Comparison of ENCODE assay signal across 15 cellular contexts in genomic region chr4:111838406-111838930, GRCh38.
A peak's percentile ranks its signal among the peaks of the same experiment; 100 is the strongest.
DNase-seq lines count a peak whose midpoint lies in the region; ATAC-seq, FAIRE-seq and TF ChIP-seq lines count a peak whose summit lies in the region.
"Had no signal": no experiment of that assay in that cellular context is flagged by ENCODE, and none has a peak within 500 bp of the region (broad histone marks: within the 10 kb centered on the region; RNA-seq: fewer than 3 reads in every experiment).

No MANE protein-coding gene starts in this region.

- peaks cover 30% of the 10 kb centered on the region for H3K4me1 Mint-ChIP-seq in neural crest cell
- H3K4me1 Mint-ChIP-seq in naive thymus-derived CD4-positive, alpha-beta T cell: no peaks in the 10 kb centered on the region
- H3K4me1 Mint-ChIP-seq: activated naive CD8-positive, alpha-beta T cell treated with anti-CD3 and anti-CD28 coated beads, Interleukin-2, amount 10 ng/mL, durations not matched to agents 7 days and 5 days had no signal

- no peaks in the 10 kb centered on the region for H3K27me3 ChIP-seq in naive thymus-derived CD4-positive, alpha-beta T cell (ENCODE audit: control insufficient read depth in 2 of 2, insufficient read depth in 2 of 2, low read length in 2 of 2)

- DNase-seq in neural crest cell (ENCODE audit: low read depth, low spot score) (no peak), AG20443 (ENCODE audit: low spot score) (no peak), NCI-H1436 (lab: John Stamatoyannopoulos, UW) (no peak), RCC 7860 (ENCODE audit: low spot score) (no peak)
- no peak for DNase-seq in naive thymus-derived CD4-positive, alpha-beta T cell
- DNase-seq: activated naive CD8-positive, alpha-beta T cell treated with anti-CD3 and anti-CD28 coated beads, Interleukin-2, amount 10 ng/mL, durations not matched to agents 7 days and 5 days; NCI-H1436 treated with DMSO at 0.1 percent for 48 hours; stimulated activated CD4-positive, alpha-beta T cell treated with anti-CD3 and anti-CD28 coated beads, Interleukin-15, amount 100 ng/mL, for 24 hours; T-helper 1 cell had no signal

- FAIRE-seq in RCC 7860 (lab: Jason Lieb, UNC): no peak

- H3K9me3 ChIP-seq in naive thymus-derived CD4-positive, alpha-beta T cell (ENCODE audit: control insufficient read depth in 2 of 3, low read length in 3 of 3): no peaks in the 10 kb centered on the region

- intact Hi-C loops in naive thymus-derived CD4-positive, alpha-beta T cell (cut with micrococcal nuclease): no loop called here

- CTCF ChIA-PET in naive thymus-derived CD4-positive, alpha-beta T cell (lab: Charles Lee): no interaction called here

- H3K4me1 ChIP-seq in naive thymus-derived CD4-positive, alpha-beta T cell (ENCODE audit: control insufficient read depth in 2 of 2, insufficient read depth in 2 of 2, low read length in 2 of 2): no peaks in the 10 kb centered on the region

- POLR2A ChIA-PET in naive thymus-derived CD4-positive, alpha-beta T cell (lab: Charles Lee): no interaction called here

- ATAC-seq in GM18909 (IDR thresholded peaks at IDR 0.05; ENCODE audit: poor library complexity, unreplicated experiment) (peak; percentile 83), HG02623 (IDR thresholded peaks at IDR 0.05; ENCODE audit: unreplicated experiment) (peak; percentile 75), HG03575 (IDR thresholded peaks at IDR 0.05; ENCODE audit: extremely low read depth, insufficient number of reproducible peaks, low FRiP score, unreplicated experiment) (peak; percentile 66)
- ATAC-seq in naive thymus-derived CD4-positive, alpha-beta T cell: no peak
- ATAC-seq: natural killer cell treated with Interleukin-12 subunit alpha and Interleukin-12 subunit beta and Interleukin-15 and Interleukin-18, amount 100 ng/mL, for 72 hours had no signal

- H3K9me3 Mint-ChIP-seq in neural crest cell: peaks cover 6% of the 10 kb centered on the region
- H3K9me3 Mint-ChIP-seq in naive thymus-derived CD4-positive, alpha-beta T cell: peaks cover 0 to 16% (median 4%) of the 10 kb centered on the region in 11 donors
- H3K9me3 Mint-ChIP-seq: activated naive CD8-positive, alpha-beta T cell treated with anti-CD3 and anti-CD28 coated beads, Interleukin-2, amount 10 ng/mL, durations not matched to agents 7 days and 5 days had no signal

- H3K4me3 ChIP-seq in naive thymus-derived CD4-positive, alpha-beta T cell (ENCODE audit: low read length): no peak overlapping the region
- H3K4me3 ChIP-seq: coronary artery had no signal

- H3K36me3 ChIP-seq in naive thymus-derived CD4-positive, alpha-beta T cell (ENCODE audit: control insufficient read depth in 2 of 3, insufficient read depth in 3 of 3, low read length in 3 of 3): no peaks in the 10 kb centered on the region

- no peaks in the 10 kb centered on the region for H3K27me3 Mint-ChIP-seq in neural crest cell (ENCODE audit: low read depth)
- H3K27me3 Mint-ChIP-seq in naive thymus-derived CD4-positive, alpha-beta T cell: no peaks in the 10 kb centered on the region
- H3K27me3 Mint-ChIP-seq: activated naive CD8-positive, alpha-beta T cell treated with anti-CD3 and anti-CD28 coated beads, Interleukin-2, amount 10 ng/mL, durations not matched to agents 7 days and 5 days; natural killer cell treated with Interleukin-12 subunit alpha and Interleukin-12 subunit beta and Interleukin-15 and Interleukin-18, amount 100 ng/mL, for 72 hours had no signal

- H3K4me3 Mint-ChIP-seq in neural crest cell: no peak overlapping the region
- no peak overlapping the region for H3K4me3 Mint-ChIP-seq in naive thymus-derived CD4-positive, alpha-beta T cell
- H3K4me3 Mint-ChIP-seq: activated naive CD8-positive, alpha-beta T cell treated with anti-CD3 and anti-CD28 coated beads, Interleukin-2, amount 10 ng/mL, durations not matched to agents 7 days and 5 days; natural killer cell treated with Interleukin-12 subunit alpha and Interleukin-12 subunit beta and Interleukin-15 and Interleukin-18, amount 100 ng/mL, for 72 hours had no signal

- no peaks in the 10 kb centered on the region for H3K36me3 Mint-ChIP-seq in neural crest cell (ENCODE audit: low read depth)
- no peaks in the 10 kb centered on the region for H3K36me3 Mint-ChIP-seq in naive thymus-derived CD4-positive, alpha-beta T cell
- H3K36me3 Mint-ChIP-seq: activated naive CD8-positive, alpha-beta T cell treated with anti-CD3 and anti-CD28 coated beads, Interleukin-2, amount 10 ng/mL, durations not matched to agents 7 days and 5 days; natural killer cell treated with Interleukin-12 subunit alpha and Interleukin-12 subunit beta and Interleukin-15 and Interleukin-18, amount 100 ng/mL, for 72 hours had no signal

- no peak overlapping the region for H3K27ac ChIP-seq in naive thymus-derived CD4-positive, alpha-beta T cell (ENCODE audit: low read depth, low read length)
- H3K27ac ChIP-seq: C4-2B, coronary artery had no signal

- peak overlapping the region; percentile 95 for H3K27ac Mint-ChIP-seq in neural crest cell (ENCODE audit: unreplicated experiment)
- no peak overlapping the region for H3K27ac Mint-ChIP-seq in naive thymus-derived CD4-positive, alpha-beta T cell
- H3K27ac Mint-ChIP-seq: activated naive CD8-positive, alpha-beta T cell treated with anti-CD3 and anti-CD28 coated beads, Interleukin-2, amount 10 ng/mL, durations not matched to agents 7 days and 5 days; natural killer cell treated with Interleukin-12 subunit alpha and Interleukin-12 subunit beta and Interleukin-15 and Interleukin-18, amount 100 ng/mL, for 72 hours had no signal

- TF ChIP-seq CTCF in neural crest cell (conservative IDR thresholded peaks at IDR 0.05): no peak
